Comparison of ENCODE assay signal across 16 cellular contexts in the genomic region with DNA sequence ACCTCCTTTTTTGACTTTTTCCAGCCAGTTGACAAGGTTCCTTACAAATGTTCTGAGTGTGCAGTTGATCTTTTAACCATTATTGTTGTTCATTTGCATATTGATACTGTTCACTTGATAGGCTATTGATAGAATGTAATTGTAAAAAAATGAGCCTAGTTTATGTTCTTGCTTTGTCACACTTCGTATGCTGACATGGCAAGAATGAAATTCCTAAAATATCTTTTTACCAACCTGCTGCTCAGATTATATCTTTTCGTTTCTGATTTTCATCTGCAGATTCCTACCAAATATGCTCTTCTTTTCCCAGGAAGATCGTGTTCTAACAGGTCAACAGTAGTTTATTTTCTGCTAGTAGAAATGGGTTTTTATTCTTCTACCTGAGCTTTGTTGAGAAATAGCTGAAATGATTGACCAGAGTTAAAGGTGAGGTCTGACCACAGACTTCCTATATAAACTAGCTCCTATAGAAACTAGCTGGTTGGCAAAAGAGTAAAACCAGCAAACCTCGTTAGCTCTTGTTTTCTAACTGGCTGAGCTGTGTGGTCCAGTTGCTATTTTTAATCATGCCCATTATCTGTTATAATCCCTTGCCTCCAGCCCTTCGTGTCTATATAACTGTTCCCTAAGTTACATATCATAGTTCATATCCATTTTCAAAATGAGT.
DNase-seq lines count a peak whose midpoint lies in the region; ATAC-seq, FAIRE-seq and TF ChIP-seq lines count a peak whose summit lies in the region.
"Had no signal": no experiment of that assay in that cellular context is flagged by ENCODE, and none has a peak within 500 bp of the region (broad histone marks: within the 10 kb centered on the region; RNA-seq: fewer than 3 reads in every experiment).

No MANE protein-coding gene starts in this region.

- no peak for TF ChIP-seq CTCF in A549 (IDR thresholded peaks at IDR 0.05)
- no peak for TF ChIP-seq CTCF in MM.1S (IDR thresholded peaks at IDR 0.05; ENCODE audit: low read length)
- TF ChIP-seq CTCF in endodermal cell (conservative IDR thresholded peaks at IDR 0.05) = no peak

- no peaks in the 10 kb centered on the region for H3K27me3 Mint-ChIP-seq in endodermal cell (ENCODE audit: insufficient read depth)

- H3K9me3 ChIP-seq in A549 = no peaks in the 10 kb centered on the region
- no peaks in the 10 kb centered on the region for H3K9me3 ChIP-seq in MM.1S (replicated peaks; ENCODE audit: insufficient read depth, low read length)
- H3K9me3 ChIP-seq in endodermal cell (ENCODE audit: control insufficient read depth, low read length) = no peaks in the 10 kb centered on the region

- H3K4me1 ChIP-seq in A549 (0 out of 3 replicates have a peak, but pooled peaks cover 3% of the 10 kb centered on the region), MM.1S (ENCODE audit: low read length) (peaks cover 40% of the 10 kb centered on the region), endodermal cell (ENCODE audit: control insufficient read depth, insufficient read depth, low read length) (peaks cover 23% of the 10 kb centered on the region)

- H3K4me1 Mint-ChIP-seq in endodermal cell = peaks cover 36% of the 10 kb centered on the region

- ATAC-seq in A549 (no peak), GM21423 (IDR thresholded peaks at IDR 0.05; ENCODE audit: unreplicated experiment) (peak; percentile 53), HG02981 (IDR thresholded peaks at IDR 0.05; ENCODE audit: unreplicated experiment) (no peak)

- no peak overlapping the region for H3K4me3 Mint-ChIP-seq in endodermal cell

- peaks cover 17% of the 10 kb centered on the region; the same call in 1 of the 2 replicates for H3F3A ChIP-seq in MM.1S (ENCODE audit: insufficient read depth, low read length)

- FAIRE-seq in A549 (lab: Jason Lieb, UNC) = no peak
- FAIRE-seq: GM12892, RCC 7860 had no signal

- no peaks in the 10 kb centered on the region for H3K9me3 Mint-ChIP-seq in endodermal cell

- H3K9ac ChIP-seq in MM.1S (ENCODE audit: low read length) (no peak overlapping the region), endodermal cell (ENCODE audit: extremely low read depth, low read length, poor library complexity, severe bottlenecking) (no peak overlapping the region)

- H3K79me2 ChIP-seq in MM.1S (ENCODE audit: low read length) = no peaks in the 10 kb centered on the region

- no peaks in the 10 kb centered on the region for H4K20me1 ChIP-seq in MM.1S (ENCODE audit: insufficient read depth, low read length)

- H3K36me3 ChIP-seq in MM.1S (replicated peaks; ENCODE audit: insufficient read depth, low read length) (no peaks in the 10 kb centered on the region), endodermal cell (ENCODE audit: control insufficient read depth, insufficient read depth, low read length) (no peaks in the 10 kb centered on the region)

- no peak overlapping the region for H3K27ac ChIP-seq in A549
- peak overlapping the region; percentile 26; the same call in 1 of the 2 replicates for H3K27ac ChIP-seq in MM.1S (ENCODE audit: low read length)
- H3K27ac ChIP-seq in endodermal cell (ENCODE audit: low read depth, low read length) = no peak overlapping the region

- H3K36me3 Mint-ChIP-seq in endodermal cell (ENCODE audit: low read depth) = peaks cover 8% of the 10 kb centered on the region

- no peak overlapping the region for H3K4me2 ChIP-seq in A549
- H3K4me2 ChIP-seq in MM.1S (ENCODE audit: low read depth, low read length) = peak overlapping the region; percentile 69

- 87% methylated on average over 5 of the region's 5 CpGs for WGBS in A549 (ENCODE audit: missing lambda C conversion rate)
- 76 to 85% methylated on average over 5 of the region's 5 CpGs for WGBS in endodermal cell (ENCODE audit: insufficient coverage in 1 of 2, insufficient read length in 1 of 2), 2 experiments

- H3K9me2 ChIP-seq in MM.1S (replicated peaks; ENCODE audit: insufficient read depth, low read length) = no peaks in the 10 kb centered on the region

- H3K27me3 ChIP-seq in MM.1S (replicated peaks; ENCODE audit: insufficient read depth, low read length) = no peaks in the 10 kb centered on the region
- H3K27me3 ChIP-seq in endodermal cell (ENCODE audit: control insufficient read depth, insufficient read depth, low read length, poor library complexity, severe bottlenecking) = no peaks in the 10 kb centered on the region

- CTCF ChIA-PET in A549 (lab: Yijun Ruan, JAX) = interaction anchor here (0.6 to 0.7 kb wide), 2 partner anchors 308 to 779 kb away, joined by 3 to 4 read pairs; no protein-coding TSS in a partner anchor
- CTCF ChIA-PET in HEK293T (lab: Yijun Ruan, JAX) = no interaction called here

- POLR2A ChIA-PET in A549 (lab: Yijun Ruan, JAX) = no interaction called here
- POLR2A ChIA-PET in HEK293T (lab: Yijun Ruan, JAX) = no interaction called here

- TF ChIP-seq RAD21 in A549 (conservative IDR thresholded peaks at IDR 0.05 in 1 of 2, IDR thresholded peaks at IDR 0.05 in 1 of 2) = no peak

- H3K4me3 ChIP-seq in A549 (no peak overlapping the region), MM.1S (ENCODE audit: low read length) (peak overlapping the region; percentile 19; the same call in 1 of the 2 replicates), endodermal cell (ENCODE audit: low read length) (peak overlapping the region; percentile 48)

- TF ChIP-seq EP300 in A549 (IDR thresholded peaks at IDR 0.05) = no peak

- DNase-seq in A549 (ENCODE audit: low read depth in 1 of 2, low spot score in 1 of 2) (no peak), MM.1S (peak; percentile 63), endodermal cell (no peak), dermis blood vessel endothelial cell (no peak), HEK293T (ENCODE audit: extremely low spot score) (no peak)
- DNase-seq: Calu3, HCEC 1CT, NCI-H1436, NCI-H2029 treated with DMSO at 0.1 percent for 48 hours, NCI-H510A, NCI-H82, SHP77 treated with DMSO at 0.1 percent for 48 hours had no signal

- H2AFZ ChIP-seq in MM.1S (ENCODE audit: low read length) = no peak overlapping the region

- TF ChIP-seq POLR2A in A549 (IDR thresholded peaks at IDR 0.05; ENCODE audit: low read length) = no peak

- H3K27ac Mint-ChIP-seq in endodermal cell = peak overlapping the region; percentile 13

TF ChIP-seq in A549, 52 proteins besides CTCF, POLR2A, EP300 and RAD21:
- TF ChIP-seq, protein P1, sequence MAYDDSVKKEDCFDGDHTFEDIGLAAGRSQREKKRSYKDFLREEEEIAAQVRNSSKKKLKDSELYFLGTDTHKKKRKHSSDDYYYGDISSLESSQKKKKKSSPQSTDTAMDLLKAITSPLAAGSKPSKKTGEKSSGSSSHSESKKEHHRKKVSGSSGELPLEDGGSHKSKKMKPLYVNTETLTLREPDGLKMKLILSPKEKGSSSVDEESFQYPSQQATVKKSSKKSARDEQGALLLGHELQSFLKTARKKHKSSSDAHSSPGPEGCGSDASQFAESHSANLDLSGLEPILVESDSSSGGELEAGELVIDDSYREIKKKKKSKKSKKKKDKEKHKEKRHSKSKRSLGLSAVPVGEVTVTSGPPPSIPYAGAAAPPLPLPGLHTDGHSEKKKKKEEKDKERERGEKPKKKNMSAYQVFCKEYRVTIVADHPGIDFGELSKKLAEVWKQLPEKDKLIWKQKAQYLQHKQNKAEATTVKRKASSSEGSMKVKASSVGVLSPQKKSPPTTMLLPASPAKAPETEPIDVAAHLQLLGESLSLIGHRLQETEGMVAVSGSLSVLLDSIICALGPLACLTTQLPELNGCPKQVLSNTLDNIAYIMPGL (CRISPR knock-in tag; IDR thresholded peaks at IDR 0.05; ENCODE audit: borderline replicate concordance) = no peak
- peak; percentile 36 for TF ChIP-seq MAFK (IDR thresholded peaks at IDR 0.05; ENCODE audit: partially characterized antibody)

TF ChIP-seq in HEK293T, 16 proteins besides CTCF, POLR2A, EP300 and RAD21:
- TF ChIP-seq NFRKB (IDR thresholded peaks at IDR 0.05) (no peak), LEF1 (IDR thresholded peaks at IDR 0.05; ENCODE audit: borderline replicate concordance) (no peak), SUZ12 (IDR thresholded peaks at IDR 0.05) (no peak), L3MBTL2 (conservative IDR thresholded peaks at IDR 0.05) (no peak), HDGF (IDR thresholded peaks at IDR 0.05; ENCODE audit: borderline replicate concordance) (no peak), FOXK2 (IDR thresholded peaks at IDR 0.05) (no peak), BHLHE40 (IDR thresholded peaks at IDR 0.05; ENCODE audit: borderline replicate concordance) (no peak), FOXM1 (IDR thresholded peaks at IDR 0.05; ENCODE audit: borderline replicate concordance) (no peak), ARNT (IDR thresholded peaks at IDR 0.05) (no peak), ZNF384 (IDR thresholded peaks at IDR 0.05) (no peak), FOXA1 (IDR thresholded peaks at IDR 0.05) (no peak), SP1 (IDR thresholded peaks at IDR 0.05) (no peak)
- TF ChIP-seq, protein P2, sequence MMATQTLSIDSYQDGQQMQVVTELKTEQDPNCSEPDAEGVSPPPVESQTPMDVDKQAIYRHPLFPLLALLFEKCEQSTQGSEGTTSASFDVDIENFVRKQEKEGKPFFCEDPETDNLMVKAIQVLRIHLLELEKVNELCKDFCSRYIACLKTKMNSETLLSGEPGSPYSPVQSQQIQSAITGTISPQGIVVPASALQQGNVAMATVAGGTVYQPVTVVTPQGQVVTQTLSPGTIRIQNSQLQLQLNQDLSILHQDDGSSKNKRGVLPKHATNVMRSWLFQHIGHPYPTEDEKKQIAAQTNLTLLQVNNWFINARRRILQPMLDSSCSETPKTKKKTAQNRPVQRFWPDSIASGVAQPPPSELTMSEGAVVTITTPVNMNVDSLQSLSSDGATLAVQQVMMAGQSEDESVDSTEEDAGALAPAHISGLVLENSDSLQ (IDR thresholded peaks at IDR 0.05) = no peak
